1 cellular context compared by ENCODE assay signal in the genomic region with DNA sequence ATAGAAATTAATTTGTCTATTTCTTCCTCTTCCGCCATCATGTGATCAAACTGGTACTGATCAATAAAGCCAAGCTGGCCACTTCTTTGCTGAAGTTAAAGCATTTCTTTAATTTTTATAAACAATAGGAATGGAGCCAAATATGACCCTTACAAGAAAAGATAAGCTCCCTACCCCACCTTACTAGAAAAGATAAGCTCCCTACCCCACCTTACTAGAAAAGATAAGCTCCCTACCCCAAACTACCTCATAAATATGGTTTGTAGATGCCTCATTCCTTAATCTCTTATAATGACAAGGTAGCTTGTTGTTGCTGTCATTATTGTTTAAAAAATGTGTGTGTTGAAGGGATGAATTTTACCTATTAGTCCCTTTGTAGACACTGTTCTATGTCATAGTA.
TF ChIP-seq lines count a peak whose summit lies in the region.

No MANE protein-coding gene starts in this region.

TF ChIP-seq in K562, 482 proteins besides CTCF, POLR2A, EP300 and RAD21 (continued from another document and continues in another):
- TF ChIP-seq, protein P1, sequence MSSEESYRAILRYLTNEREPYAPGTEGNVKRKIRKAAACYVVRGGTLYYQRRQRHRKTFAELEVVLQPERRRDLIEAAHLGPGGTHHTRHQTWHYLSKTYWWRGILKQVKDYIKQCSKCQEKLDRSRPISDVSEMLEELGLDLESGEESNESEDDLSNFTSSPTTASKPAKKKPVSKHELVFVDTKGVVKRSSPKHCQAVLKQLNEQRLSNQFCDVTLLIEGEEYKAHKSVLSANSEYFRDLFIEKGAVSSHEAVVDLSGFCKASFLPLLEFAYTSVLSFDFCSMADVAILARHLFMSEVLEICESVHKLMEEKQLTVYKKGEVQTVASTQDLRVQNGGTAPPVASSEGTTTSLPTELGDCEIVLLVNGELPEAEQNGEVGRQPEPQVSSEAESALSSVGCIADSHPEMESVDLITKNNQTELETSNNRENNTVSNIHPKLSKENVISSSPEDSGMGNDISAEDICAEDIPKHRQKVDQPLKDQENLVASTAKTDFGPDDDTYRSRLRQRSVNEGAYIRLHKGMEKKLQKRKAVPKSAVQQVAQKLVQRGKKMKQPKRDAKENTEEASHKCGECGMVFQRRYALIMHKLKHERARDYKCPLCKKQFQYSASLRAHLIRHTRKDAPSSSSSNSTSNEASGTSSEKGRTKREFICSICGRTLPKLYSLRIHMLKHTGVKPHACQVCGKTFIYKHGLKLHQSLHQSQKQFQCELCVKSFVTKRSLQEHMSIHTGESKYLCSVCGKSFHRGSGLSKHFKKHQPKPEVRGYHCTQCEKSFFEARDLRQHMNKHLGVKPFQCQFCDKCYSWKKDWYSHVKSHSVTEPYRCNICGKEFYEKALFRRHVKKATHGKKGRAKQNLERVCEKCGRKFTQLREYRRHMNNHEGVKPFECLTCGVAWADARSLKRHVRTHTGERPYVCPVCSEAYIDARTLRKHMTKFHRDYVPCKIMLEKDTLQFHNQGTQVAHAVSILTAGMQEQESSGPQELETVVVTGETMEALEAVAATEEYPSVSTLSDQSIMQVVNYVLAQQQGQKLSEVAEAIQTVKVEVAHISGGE (CRISPR knock-in tag; IDR thresholded peaks at IDR 0.05) = no peak
- TF ChIP-seq, protein P2, sequence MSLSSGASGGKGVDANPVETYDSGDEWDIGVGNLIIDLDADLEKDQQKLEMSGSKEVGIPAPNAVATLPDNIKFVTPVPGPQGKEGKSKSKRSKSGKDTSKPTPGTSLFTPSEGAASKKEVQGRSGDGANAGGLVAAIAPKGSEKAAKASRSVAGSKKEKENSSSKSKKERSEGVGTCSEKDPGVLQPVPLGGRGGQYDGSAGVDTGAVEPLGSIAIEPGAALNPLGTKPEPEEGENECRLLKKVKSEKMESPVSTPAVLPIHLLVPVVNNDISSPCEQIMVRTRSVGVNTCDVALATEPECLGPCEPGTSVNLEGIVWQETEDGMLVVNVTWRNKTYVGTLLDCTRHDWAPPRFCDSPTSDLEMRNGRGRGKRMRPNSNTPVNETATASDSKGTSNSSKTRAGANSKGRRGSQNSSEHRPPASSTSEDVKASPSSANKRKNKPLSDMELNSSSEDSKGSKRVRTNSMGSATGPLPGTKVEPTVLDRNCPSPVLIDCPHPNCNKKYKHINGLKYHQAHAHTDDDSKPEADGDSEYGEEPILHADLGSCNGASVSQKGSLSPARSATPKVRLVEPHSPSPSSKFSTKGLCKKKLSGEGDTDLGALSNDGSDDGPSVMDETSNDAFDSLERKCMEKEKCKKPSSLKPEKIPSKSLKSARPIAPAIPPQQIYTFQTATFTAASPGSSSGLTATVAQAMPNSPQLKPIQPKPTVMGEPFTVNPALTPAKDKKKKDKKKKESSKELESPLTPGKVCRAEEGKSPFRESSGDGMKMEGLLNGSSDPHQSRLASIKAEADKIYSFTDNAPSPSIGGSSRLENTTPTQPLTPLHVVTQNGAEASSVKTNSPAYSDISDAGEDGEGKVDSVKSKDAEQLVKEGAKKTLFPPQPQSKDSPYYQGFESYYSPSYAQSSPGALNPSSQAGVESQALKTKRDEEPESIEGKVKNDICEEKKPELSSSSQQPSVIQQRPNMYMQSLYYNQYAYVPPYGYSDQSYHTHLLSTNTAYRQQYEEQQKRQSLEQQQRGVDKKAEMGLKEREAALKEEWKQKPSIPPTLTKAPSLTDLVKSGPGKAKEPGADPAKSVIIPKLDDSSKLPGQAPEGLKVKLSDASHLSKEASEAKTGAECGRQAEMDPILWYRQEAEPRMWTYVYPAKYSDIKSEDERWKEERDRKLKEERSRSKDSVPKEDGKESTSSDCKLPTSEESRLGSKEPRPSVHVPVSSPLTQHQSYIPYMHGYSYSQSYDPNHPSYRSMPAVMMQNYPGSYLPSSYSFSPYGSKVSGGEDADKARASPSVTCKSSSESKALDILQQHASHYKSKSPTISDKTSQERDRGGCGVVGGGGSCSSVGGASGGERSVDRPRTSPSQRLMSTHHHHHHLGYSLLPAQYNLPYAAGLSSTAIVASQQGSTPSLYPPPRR (CRISPR knock-in tag; IDR thresholded peaks at IDR 0.05; ENCODE audit: borderline replicate concordance) = no peak
- no peak for TF ChIP-seq PTBP1 (IDR thresholded peaks at IDR 0.05; ENCODE audit: low read depth, low read length)
- no peak for TF ChIP-seq POLR3G (IDR thresholded peaks at IDR 0.05; ENCODE audit: extremely low read depth, insufficient read length, insufficient replicate concordance)
- TF ChIP-seq HSF4 (CRISPR knock-in tag; IDR thresholded peaks at IDR 0.05; ENCODE audit: borderline replicate concordance) = no peak
- peak; percentile 83 for TF ChIP-seq NCOR1 (IDR thresholded peaks at IDR 0.05)
- no peak for TF ChIP-seq RFX7 (CRISPR knock-in tag; IDR thresholded peaks at IDR 0.05)
- TF ChIP-seq ZFP36 (IDR thresholded peaks at IDR 0.05; ENCODE audit: low read depth, low read length, partially characterized antibody) = no peak
- peak; percentile 29; the same call in 1 of the 2 replicates for TF ChIP-seq TOE1 (IDR thresholded peaks at IDR 0.05; ENCODE audit: borderline replicate concordance)
- TF ChIP-seq TOE1 (CRISPR knock-in tag; IDR thresholded peaks at IDR 0.05; ENCODE audit: borderline replicate concordance, low read depth) = no peak
- no peak for TF ChIP-seq NR4A1 (CRISPR knock-in tag; IDR thresholded peaks at IDR 0.05)
- no peak for TF ChIP-seq NR4A1 (tag; IDR thresholded peaks at IDR 0.05)
- peak; percentile 29; the same call in 1 of the 2 replicates for TF ChIP-seq LEF1 (IDR thresholded peaks at IDR 0.05)
- no peak for TF ChIP-seq RNF2 (IDR thresholded peaks at IDR 0.05)
- TF ChIP-seq, protein P3, sequence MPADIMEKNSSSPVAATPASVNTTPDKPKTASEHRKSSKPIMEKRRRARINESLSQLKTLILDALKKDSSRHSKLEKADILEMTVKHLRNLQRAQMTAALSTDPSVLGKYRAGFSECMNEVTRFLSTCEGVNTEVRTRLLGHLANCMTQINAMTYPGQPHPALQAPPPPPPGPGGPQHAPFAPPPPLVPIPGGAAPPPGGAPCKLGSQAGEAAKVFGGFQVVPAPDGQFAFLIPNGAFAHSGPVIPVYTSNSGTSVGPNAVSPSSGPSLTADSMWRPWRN (IDR thresholded peaks at IDR 0.05; ENCODE audit: low read depth) = no peak
- TF ChIP-seq, protein P4, sequence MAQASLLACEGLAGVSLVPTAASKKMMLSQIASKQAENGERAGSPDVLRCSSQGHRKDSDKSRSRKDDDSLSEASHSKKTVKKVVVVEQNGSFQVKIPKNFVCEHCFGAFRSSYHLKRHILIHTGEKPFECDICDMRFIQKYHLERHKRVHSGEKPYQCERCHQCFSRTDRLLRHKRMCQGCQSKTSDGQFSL (CRISPR knock-in tag; IDR thresholded peaks at IDR 0.05) = no peak
- TF ChIP-seq, protein P4 (tag; IDR thresholded peaks at IDR 0.05) = no peak
- no peak for TF ChIP-seq STAG1 (CRISPR knock-in tag; IDR thresholded peaks at IDR 0.05; ENCODE audit: borderline replicate concordance)
- TF ChIP-seq TAL1 (IDR thresholded peaks at IDR 0.05) = peak; percentile 91
- TF ChIP-seq, protein P5, sequence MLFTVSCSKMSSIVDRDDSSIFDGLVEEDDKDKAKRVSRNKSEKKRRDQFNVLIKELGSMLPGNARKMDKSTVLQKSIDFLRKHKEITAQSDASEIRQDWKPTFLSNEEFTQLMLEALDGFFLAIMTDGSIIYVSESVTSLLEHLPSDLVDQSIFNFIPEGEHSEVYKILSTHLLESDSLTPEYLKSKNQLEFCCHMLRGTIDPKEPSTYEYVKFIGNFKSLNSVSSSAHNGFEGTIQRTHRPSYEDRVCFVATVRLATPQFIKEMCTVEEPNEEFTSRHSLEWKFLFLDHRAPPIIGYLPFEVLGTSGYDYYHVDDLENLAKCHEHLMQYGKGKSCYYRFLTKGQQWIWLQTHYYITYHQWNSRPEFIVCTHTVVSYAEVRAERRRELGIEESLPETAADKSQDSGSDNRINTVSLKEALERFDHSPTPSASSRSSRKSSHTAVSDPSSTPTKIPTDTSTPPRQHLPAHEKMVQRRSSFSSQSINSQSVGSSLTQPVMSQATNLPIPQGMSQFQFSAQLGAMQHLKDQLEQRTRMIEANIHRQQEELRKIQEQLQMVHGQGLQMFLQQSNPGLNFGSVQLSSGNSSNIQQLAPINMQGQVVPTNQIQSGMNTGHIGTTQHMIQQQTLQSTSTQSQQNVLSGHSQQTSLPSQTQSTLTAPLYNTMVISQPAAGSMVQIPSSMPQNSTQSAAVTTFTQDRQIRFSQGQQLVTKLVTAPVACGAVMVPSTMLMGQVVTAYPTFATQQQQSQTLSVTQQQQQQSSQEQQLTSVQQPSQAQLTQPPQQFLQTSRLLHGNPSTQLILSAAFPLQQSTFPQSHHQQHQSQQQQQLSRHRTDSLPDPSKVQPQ (CRISPR knock-in tag; IDR thresholded peaks at IDR 0.05; ENCODE audit: borderline replicate concordance) = no peak
- TF ChIP-seq CCNT2 (IDR thresholded peaks at IDR 0.05; ENCODE audit: borderline replicate concordance, extremely low read depth, insufficient read length, low read depth, low read length) = peak; percentile 26
- TF ChIP-seq, protein P6, sequence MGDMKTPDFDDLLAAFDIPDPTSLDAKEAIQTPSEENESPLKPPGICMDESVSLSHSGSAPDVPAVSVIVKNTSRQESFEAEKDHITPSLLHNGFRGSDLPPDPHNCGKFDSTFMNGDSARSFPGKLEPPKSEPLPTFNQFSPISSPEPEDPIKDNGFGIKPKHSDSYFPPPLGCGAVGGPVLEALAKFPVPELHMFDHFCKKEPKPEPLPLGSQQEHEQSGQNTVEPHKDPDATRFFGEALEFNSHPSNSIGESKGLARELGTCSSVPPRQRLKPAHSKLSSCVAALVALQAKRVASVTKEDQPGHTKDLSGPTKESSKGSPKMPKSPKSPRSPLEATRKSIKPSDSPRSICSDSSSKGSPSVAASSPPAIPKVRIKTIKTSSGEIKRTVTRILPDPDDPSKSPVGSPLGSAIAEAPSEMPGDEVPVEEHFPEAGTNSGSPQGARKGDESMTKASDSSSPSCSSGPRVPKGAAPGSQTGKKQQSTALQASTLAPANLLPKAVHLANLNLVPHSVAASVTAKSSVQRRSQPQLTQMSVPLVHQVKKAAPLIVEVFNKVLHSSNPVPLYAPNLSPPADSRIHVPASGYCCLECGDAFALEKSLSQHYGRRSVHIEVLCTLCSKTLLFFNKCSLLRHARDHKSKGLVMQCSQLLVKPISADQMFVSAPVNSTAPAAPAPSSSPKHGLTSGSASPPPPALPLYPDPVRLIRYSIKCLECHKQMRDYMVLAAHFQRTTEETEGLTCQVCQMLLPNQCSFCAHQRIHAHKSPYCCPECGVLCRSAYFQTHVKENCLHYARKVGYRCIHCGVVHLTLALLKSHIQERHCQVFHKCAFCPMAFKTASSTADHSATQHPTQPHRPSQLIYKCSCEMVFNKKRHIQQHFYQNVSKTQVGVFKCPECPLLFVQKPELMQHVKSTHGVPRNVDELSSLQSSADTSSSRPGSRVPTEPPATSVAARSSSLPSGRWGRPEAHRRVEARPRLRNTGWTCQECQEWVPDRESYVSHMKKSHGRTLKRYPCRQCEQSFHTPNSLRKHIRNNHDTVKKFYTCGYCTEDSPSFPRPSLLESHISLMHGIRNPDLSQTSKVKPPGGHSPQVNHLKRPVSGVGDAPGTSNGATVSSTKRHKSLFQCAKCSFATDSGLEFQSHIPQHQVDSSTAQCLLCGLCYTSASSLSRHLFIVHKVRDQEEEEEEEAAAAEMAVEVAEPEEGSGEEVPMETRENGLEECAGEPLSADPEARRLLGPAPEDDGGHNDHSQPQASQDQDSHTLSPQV (IDR thresholded peaks at IDR 0.05) = no peak
- no peak for TF ChIP-seq MAFF (IDR thresholded peaks at IDR 0.05; ENCODE audit: low read length)
- no peak for TF ChIP-seq RBFOX2 (IDR thresholded peaks at IDR 0.05; ENCODE audit: low read depth, low read length)
- TF ChIP-seq CBFA2T3 (IDR thresholded peaks at IDR 0.05) = peak; percentile 92
- no peak for TF ChIP-seq ILF3 (IDR thresholded peaks at IDR 0.05; ENCODE audit: borderline replicate concordance)
- TF ChIP-seq FOS (IDR thresholded peaks at IDR 0.05; ENCODE audit: extremely low read depth, insufficient read length) = no peak
- TF ChIP-seq NCOA6 (IDR thresholded peaks at IDR 0.05) = no peak
- TF ChIP-seq SOX6 (IDR thresholded peaks at IDR 0.05) = peak; percentile 72
- TF ChIP-seq NFE2 (IDR thresholded peaks at IDR 0.05; ENCODE audit: low read depth) = no peak
- no peak for TF ChIP-seq TGIF2 (CRISPR knock-in tag; IDR thresholded peaks at IDR 0.05)
- TF ChIP-seq, protein P7, sequence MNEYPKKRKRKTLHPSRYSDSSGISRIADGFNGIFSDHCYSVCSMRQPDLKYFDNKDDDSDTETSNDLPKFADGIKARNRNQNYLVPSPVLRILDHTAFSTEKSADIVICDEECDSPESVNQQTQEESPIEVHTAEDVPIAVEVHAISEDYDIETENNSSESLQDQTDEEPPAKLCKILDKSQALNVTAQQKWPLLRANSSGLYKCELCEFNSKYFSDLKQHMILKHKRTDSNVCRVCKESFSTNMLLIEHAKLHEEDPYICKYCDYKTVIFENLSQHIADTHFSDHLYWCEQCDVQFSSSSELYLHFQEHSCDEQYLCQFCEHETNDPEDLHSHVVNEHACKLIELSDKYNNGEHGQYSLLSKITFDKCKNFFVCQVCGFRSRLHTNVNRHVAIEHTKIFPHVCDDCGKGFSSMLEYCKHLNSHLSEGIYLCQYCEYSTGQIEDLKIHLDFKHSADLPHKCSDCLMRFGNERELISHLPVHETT (CRISPR knock-in tag; conservative IDR thresholded peaks at IDR 0.05 in 1 of 2, IDR thresholded peaks at IDR 0.05 in 1 of 2) = no peak
- TF ChIP-seq CBFA2T2 (conservative IDR thresholded peaks at IDR 0.05) = peak; percentile 86
- TF ChIP-seq CBX1 (IDR thresholded peaks at IDR 0.05; ENCODE audit: low read depth) = no peak
- TF ChIP-seq GABPB2 (CRISPR knock-in tag; conservative IDR thresholded peaks at IDR 0.05) = no peak
- TF ChIP-seq, protein P8, sequence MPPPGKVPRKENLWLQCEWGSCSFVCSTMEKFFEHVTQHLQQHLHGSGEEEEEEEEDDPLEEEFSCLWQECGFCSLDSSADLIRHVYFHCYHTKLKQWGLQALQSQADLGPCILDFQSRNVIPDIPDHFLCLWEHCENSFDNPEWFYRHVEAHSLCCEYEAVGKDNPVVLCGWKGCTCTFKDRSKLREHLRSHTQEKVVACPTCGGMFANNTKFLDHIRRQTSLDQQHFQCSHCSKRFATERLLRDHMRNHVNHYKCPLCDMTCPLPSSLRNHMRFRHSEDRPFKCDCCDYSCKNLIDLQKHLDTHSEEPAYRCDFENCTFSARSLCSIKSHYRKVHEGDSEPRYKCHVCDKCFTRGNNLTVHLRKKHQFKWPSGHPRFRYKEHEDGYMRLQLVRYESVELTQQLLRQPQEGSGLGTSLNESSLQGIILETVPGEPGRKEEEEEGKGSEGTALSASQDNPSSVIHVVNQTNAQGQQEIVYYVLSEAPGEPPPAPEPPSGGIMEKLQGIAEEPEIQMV (tag; conservative IDR thresholded peaks at IDR 0.05; ENCODE audit: low read depth) = no peak
- TF ChIP-seq, protein P9, sequence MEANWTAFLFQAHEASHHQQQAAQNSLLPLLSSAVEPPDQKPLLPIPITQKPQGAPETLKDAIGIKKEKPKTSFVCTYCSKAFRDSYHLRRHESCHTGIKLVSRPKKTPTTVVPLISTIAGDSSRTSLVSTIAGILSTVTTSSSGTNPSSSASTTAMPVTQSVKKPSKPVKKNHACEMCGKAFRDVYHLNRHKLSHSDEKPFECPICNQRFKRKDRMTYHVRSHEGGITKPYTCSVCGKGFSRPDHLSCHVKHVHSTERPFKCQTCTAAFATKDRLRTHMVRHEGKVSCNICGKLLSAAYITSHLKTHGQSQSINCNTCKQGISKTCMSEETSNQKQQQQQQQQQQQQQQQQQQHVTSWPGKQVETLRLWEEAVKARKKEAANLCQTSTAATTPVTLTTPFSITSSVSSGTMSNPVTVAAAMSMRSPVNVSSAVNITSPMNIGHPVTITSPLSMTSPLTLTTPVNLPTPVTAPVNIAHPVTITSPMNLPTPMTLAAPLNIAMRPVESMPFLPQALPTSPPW (CRISPR knock-in tag; IDR thresholded peaks at IDR 0.05) = peak; percentile 44; the same call in 1 of the 2 replicates
- TF ChIP-seq SRSF7 (optimal IDR thresholded peaks at IDR 0.05; ENCODE audit: low read depth, low read length) = no peak
